ENCODE assay signal across 10 cellular contexts in the genomic region with DNA sequence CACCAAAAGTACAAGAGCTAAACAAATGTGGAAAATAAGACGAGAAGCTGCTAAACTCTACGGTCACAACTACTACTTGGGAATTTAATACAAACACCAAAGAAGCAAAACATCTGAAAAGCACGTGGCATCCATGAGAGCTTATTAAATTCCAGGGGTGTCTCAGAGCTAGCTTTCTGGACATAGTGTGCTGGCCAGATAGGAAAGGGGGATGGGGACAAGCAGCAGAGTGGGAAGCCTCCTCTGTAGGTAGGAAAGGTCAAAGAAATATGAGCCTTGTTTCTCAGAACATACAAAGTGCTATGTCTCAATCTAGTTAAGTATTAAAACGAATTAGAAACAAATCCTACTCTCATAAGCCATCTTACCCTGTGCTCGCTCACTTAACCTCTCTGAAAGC. TPM values are rescaled to one million over a fixed set of nuclear protein-coding genes. Genes with fewer than 3 reads are reported as not detected.
DNase-seq lines count a peak whose midpoint lies in the region; ATAC-seq lines count a peak whose summit lies in the region.
"Had no signal": no experiment of that assay in that cellular context is flagged by ENCODE, and none has a peak within 500 bp of the region (broad histone marks: within the 10 kb centered on the region; RNA-seq: fewer than 3 reads in every experiment).

No MANE protein-coding gene starts in this region.

- DNase-seq in Caki2 (ENCODE audit: low read depth) (peak; percentile 12), adipocyte (ENCODE audit: low read depth) (peak; percentile 70), left ventricle myocardium superior (no peak), DMS79 treated with DMSO at 0.1 percent for 48 hours (lab: John Stamatoyannopoulos, UW) (no peak), NCI-H2081 (lab: John Stamatoyannopoulos, UW) (no peak)
- DNase-seq: CD4-positive, alpha-beta memory T cell; naive B cell had no signal

- H3K36me3 ChIP-seq in adipocyte (ENCODE audit: control insufficient read depth, insufficient read depth, low read length, severe bottlenecking) (peaks cover 24% of the 10 kb centered on the region), rectal smooth muscle tissue (ENCODE audit: control insufficient read depth, insufficient read depth, low read length) (peaks cover 3% of the 10 kb centered on the region)

- intact Hi-C loops in left ventricle myocardium superior (cut with micrococcal nuclease): no loop called here

- no peaks in the 10 kb centered on the region for H3K9me3 ChIP-seq in adipocyte (ENCODE audit: control insufficient read depth, low read length)

- in situ Hi-C loops in Caki2 (cut with HindIII; ENCODE audit: low pct_unique_long_range_greater_than_20kb, low sequenced_read_pairs): no loop called here

- peak overlapping the region; percentile 73 for H3K27ac ChIP-seq in rectal smooth muscle tissue (ENCODE audit: low read depth, low read length)

- H3K27me3 ChIP-seq in adipocyte (replicated peaks; ENCODE audit: control insufficient read depth, insufficient read depth, low read length): no peaks in the 10 kb centered on the region
- H3K27me3 ChIP-seq in rectal smooth muscle tissue (ENCODE audit: control insufficient read depth, insufficient read depth, low read length): no peaks in the 10 kb centered on the region

- ATAC-seq in left ventricle myocardium superior (peak; percentile 82), GM18520 (IDR thresholded peaks at IDR 0.05; ENCODE audit: unreplicated experiment) (no peak), HG02623 (IDR thresholded peaks at IDR 0.05; ENCODE audit: unreplicated experiment) (no peak)

- H3K9ac ChIP-seq in adipocyte (ENCODE audit: low read length) (peak overlapping the region; percentile 21), rectal smooth muscle tissue (ENCODE audit: low read length) (no peak overlapping the region)

- H3K4me1 ChIP-seq in adipocyte (ENCODE audit: control insufficient read depth, insufficient read depth, low read length) (peaks cover 18% of the 10 kb centered on the region), rectal smooth muscle tissue (ENCODE audit: control insufficient read depth, insufficient read depth, low read length) (peaks cover 11% of the 10 kb centered on the region)

- H3K4me3 ChIP-seq in adipocyte (ENCODE audit: low read length) (no peak overlapping the region), rectal smooth muscle tissue (ENCODE audit: low read length) (no peak overlapping the region)

RNA-seq across cellular contexts. Expression of gene GOLPH3, which starts 51.3 kb away (rescaled TPM):
- 55.1 and 59.3 TPM in 2 replicates for total RNA-seq in Caki2 (2014; rRNA removed; shearing (Covaris generic); ENCODE audit: low replicate concordance)
- total RNA-seq in left ventricle myocardium superior: 41.2 TPM

Comparison
In these comparisons a context has a peak if more than half of its experiments do, and no peak if none do; other contexts are left out.
1. DNase-seq: peak in Caki2 (single experiment) and adipocyte (single experiment); none in left ventricle myocardium superior (single experiment), DMS79 treated with DMSO at 0.1 percent for 48 hours (single experiment) and NCI-H2081 (0 of 2).